ENCODE assay signal across 2 cellular contexts in genomic region chr15:56964182-56964581, GRCh38.
TF ChIP-seq lines count a peak whose summit lies in the region.

No MANE protein-coding gene starts in this region.

TF ChIP-seq in HEK293, 187 proteins besides CTCF, POLR2A, EP300 and RAD21 (continued from another document):
- TF ChIP-seq ZSCAN4 (tag by site-specific recombination; IDR thresholded peaks at IDR 0.05): no peak
- no peak for TF ChIP-seq ZNF639 (tag by site-specific recombination; IDR thresholded peaks at IDR 0.05)
- peak; percentile 46; the same call in 1 of the 2 replicates for TF ChIP-seq ZBTB17 (tag by site-specific recombination; IDR thresholded peaks at IDR 0.05)
- 0 out of 2 replicates have a peak, but pooled peaks have one; percentile 8 for TF ChIP-seq GFI1B (tag by site-specific recombination; IDR thresholded peaks at IDR 0.05)
TF ChIP-seq in HEK293: peak in this region for 3.

TF ChIP-seq in HepG2, 621 proteins besides CTCF, POLR2A, EP300 and RAD21 (continued from another document):
- TF ChIP-seq RERE (CRISPR knock-in tag; IDR thresholded peaks at IDR 0.05; ENCODE audit: low read depth) (no peak), ZKSCAN5 (CRISPR knock-in tag; IDR thresholded peaks at IDR 0.05) (no peak), YEATS4 (CRISPR knock-in tag; IDR thresholded peaks at IDR 0.05; ENCODE audit: borderline replicate concordance) (no peak), HNRNPLL (IDR thresholded peaks at IDR 0.05; ENCODE audit: low read depth, low read length, poor library complexity, severe bottlenecking) (no peak), ZBTB8A (CRISPR knock-in tag; IDR thresholded peaks at IDR 0.05; ENCODE audit: borderline replicate concordance, low read depth) (no peak), PRDM4 (CRISPR knock-in tag; IDR thresholded peaks at IDR 0.05; ENCODE audit: borderline replicate concordance) (no peak), BCL6 (CRISPR knock-in tag; IDR thresholded peaks at IDR 0.05) (no peak), CC2D1A (CRISPR knock-in tag; IDR thresholded peaks at IDR 0.05) (no peak), ZNF770 (CRISPR knock-in tag; IDR thresholded peaks at IDR 0.05) (no peak), KIAA2018 (CRISPR knock-in tag; IDR thresholded peaks at IDR 0.05; ENCODE audit: borderline replicate concordance) (no peak), ZNF251 (CRISPR knock-in tag; IDR thresholded peaks at IDR 0.05) (no peak)
